8 cellular contexts compared by ENCODE assay signal in genomic region chr3:29281265-29282228, GRCh38. TPM values are rescaled to one million over a fixed set of nuclear protein-coding genes. Genes with fewer than 3 reads are reported as not detected.
A peak's percentile ranks its signal among the peaks of the same experiment; 100 is the strongest.
DNase-seq lines count a peak whose midpoint lies in the region; ATAC-seq lines count a peak whose summit lies in the region.

No MANE protein-coding gene starts in this region.

- H3K27me3 ChIP-seq in naive thymus-derived CD4-positive, alpha-beta T cell (ENCODE audit: control insufficient read depth in 2 of 2, insufficient read depth in 2 of 2, low read length in 2 of 2) = no peaks in the 10 kb centered on the region

- no peak for DNase-seq in activated CD4-positive, CD25-positive, alpha-beta regulatory T cell treated with anti-CD3 and anti-CD28 coated beads, Interleukin-2, amount 50 U/mL, for 72 hours
- peak; percentile 78 for DNase-seq in RPMI7951 (ENCODE audit: low read depth)
- no peak for DNase-seq in epithelial cell of prostate (ENCODE audit: low read depth, low spot score)
- DNase-seq in naive thymus-derived CD4-positive, alpha-beta T cell = peak in 2 of 9 donors; percentile 3 to 4
- no peak for DNase-seq in SHP77 (lab: John Stamatoyannopoulos, UW)
- no peak for DNase-seq in cerebellar cortex (ENCODE audit: low spot score)

- H3K4me1 Mint-ChIP-seq in naive thymus-derived CD4-positive, alpha-beta T cell = peaks cover 17 to 43% (median 31%) of the 10 kb centered on the region in 7 donors

- CTCF ChIA-PET in naive thymus-derived CD4-positive, alpha-beta T cell (lab: Charles Lee) = no interaction called here

- peaks cover 0 to 2% (median 0%) of the 10 kb centered on the region in 5 donors for H3K36me3 Mint-ChIP-seq in naive thymus-derived CD4-positive, alpha-beta T cell

- H3K9me3 Mint-ChIP-seq in naive thymus-derived CD4-positive, alpha-beta T cell = no peaks in the 10 kb centered on the region

- POLR2A ChIA-PET in naive thymus-derived CD4-positive, alpha-beta T cell (lab: Charles Lee) = no interaction called here

- no peaks in the 10 kb centered on the region for H3K4me1 ChIP-seq in naive thymus-derived CD4-positive, alpha-beta T cell (ENCODE audit: control insufficient read depth in 2 of 2, insufficient read depth in 2 of 2, low read length in 2 of 2)

- H3K27ac Mint-ChIP-seq in naive thymus-derived CD4-positive, alpha-beta T cell = peak overlapping the region in 7 of 9 donors; percentile 20 to 81 (median 68)

- H3K4me3 ChIP-seq in naive thymus-derived CD4-positive, alpha-beta T cell (ENCODE audit: low read length) = peak overlapping the region; percentile 54

- peak overlapping the region; percentile 69 for H3K27ac ChIP-seq in epithelial cell of prostate
- H3K27ac ChIP-seq in naive thymus-derived CD4-positive, alpha-beta T cell (ENCODE audit: low read depth, low read length) = no peak overlapping the region

- intact Hi-C loops in naive thymus-derived CD4-positive, alpha-beta T cell (cut with micrococcal nuclease) = loop anchor here in 1 of 2 donors (5.0 to 10.0 kb wide), 4 partner anchors 73 to 364 kb away; no protein-coding TSS in a partner anchor

- ATAC-seq in activated CD4-positive, CD25-positive, alpha-beta regulatory T cell treated with anti-CD3 and anti-CD28 coated beads, Interleukin-2, amount 50 U/mL, for 24 hours = peak; percentile 78
- ATAC-seq in HG02642 (IDR thresholded peaks at IDR 0.05; ENCODE audit: poor library complexity, unreplicated experiment) = peak; percentile 71
- no peak for ATAC-seq in naive thymus-derived CD4-positive, alpha-beta T cell

- H3K27me3 Mint-ChIP-seq in naive thymus-derived CD4-positive, alpha-beta T cell = peaks cover 17 to 38% (median 25%) of the 10 kb centered on the region in 5 donors

- H3K9me3 ChIP-seq in naive thymus-derived CD4-positive, alpha-beta T cell (ENCODE audit: control insufficient read depth in 2 of 3, low read length in 3 of 3) = no peaks in the 10 kb centered on the region

- H3K36me3 ChIP-seq in naive thymus-derived CD4-positive, alpha-beta T cell (ENCODE audit: control insufficient read depth in 2 of 3, insufficient read depth in 3 of 3, low read length in 3 of 3) = no peaks in the 10 kb centered on the region

- peak overlapping the region; percentile 79 to 94 (median 86) for H3K4me3 Mint-ChIP-seq in naive thymus-derived CD4-positive, alpha-beta T cell

RNA-seq across cellular contexts. Expression of gene RBMS3, which starts 0.7 kb away (rescaled TPM):
- total RNA-seq in RPMI7951 (2014; rRNA removed; shearing (Covaris generic)) = 12.6 and 22.8 TPM in 2 replicates
- total RNA-seq in naive thymus-derived CD4-positive, alpha-beta T cell = 1 to 10 TPM in 2 of 5 experiments, under 1 TPM in 3; 0.16 to 4.9 (median 0.89) TPM
- polyA plus RNA-seq in naive thymus-derived CD4-positive, alpha-beta T cell = under 1 TPM; 0.15 to 0.33 TPM
